8 cellular contexts compared by ENCODE assay signal in genomic region chr12:15227004-15227679, GRCh38. TPM values are rescaled to one million over a fixed set of nuclear protein-coding genes. Genes with fewer than 3 reads are reported as not detected.
A peak's percentile ranks its signal among the peaks of the same experiment; 100 is the strongest.
DNase-seq lines count a peak whose midpoint lies in the region; ATAC-seq and TF ChIP-seq lines count a peak whose summit lies in the region.

No MANE protein-coding gene starts in this region.

- no peaks in the 10 kb centered on the region for H3K9me3 Mint-ChIP-seq in activated CD4-positive, alpha-beta T cell treated with anti-CD3 and anti-CD28 coated beads for 36 hours (ENCODE audit: low read depth)

- DNase-seq in activated CD4-positive, alpha-beta T cell treated with anti-CD3 and anti-CD28 coated beads for 36 hours = peak; percentile 46
- DNase-seq in activated CD4-positive, alpha-beta T cell treated with anti-CD3 and anti-CD28 coated beads for 1 hour = no peak
- DNase-seq in RWPE1 (ENCODE audit: low spot score) (peak; percentile 28), NCI-H2196 treated with DMSO at 0.1 percent for 48 hours (lab: John Stamatoyannopoulos, UW; ENCODE audit: unreplicated experiment) (no peak)
- no peak for DNase-seq in activated CD4-positive, CD25-positive, alpha-beta regulatory T cell (lab: John Stamatoyannopoulos, UW)

- no peaks in the 10 kb centered on the region for H3K4me1 Mint-ChIP-seq in activated CD4-positive, alpha-beta T cell treated with anti-CD3 and anti-CD28 coated beads for 36 hours

- H3K9ac ChIP-seq in neural cell (ENCODE audit: low read length) = no peak overlapping the region

- H3K27ac ChIP-seq in RWPE1 (no peak overlapping the region), neural cell (ENCODE audit: low read length) (no peak overlapping the region)

- H3K27ac Mint-ChIP-seq in activated CD4-positive, alpha-beta T cell treated with anti-CD3 and anti-CD28 coated beads for 36 hours = no peak overlapping the region

- H3K9me2 ChIP-seq in neural cell (ENCODE audit: insufficient read depth, low read length) = no peaks in the 10 kb centered on the region

- no peaks in the 10 kb centered on the region for H4K20me1 ChIP-seq in neural cell (ENCODE audit: insufficient read depth)

- peak; percentile 45 for TF ChIP-seq CTCF in RWPE1 (conservative IDR thresholded peaks at IDR 0.05; ENCODE audit: low read depth)
- TF ChIP-seq CTCF in neural cell (IDR thresholded peaks at IDR 0.05; ENCODE audit: poor library complexity, severe bottlenecking) = peak; percentile 37

- peaks cover 36% of the 10 kb centered on the region for H3K27me3 Mint-ChIP-seq in activated CD4-positive, alpha-beta T cell treated with anti-CD3 and anti-CD28 coated beads for 36 hours

- CTCF ChIA-PET in activated CD4-positive, alpha-beta T cell treated with anti-CD3 and anti-CD28 coated beads for 36 hours (lab: Charles Lee) = interaction anchor here (0.6 to 1.0 kb wide), 2 partner anchors 33 to 306 kb away, joined by 3 read pairs; no protein-coding TSS in a partner anchor
- CTCF ChIA-PET in RWPE1 (lab: Yijun Ruan, JAX) = interaction anchor here (0.5 to 0.6 kb wide), 4 partner anchors 11 to 183 kb away, joined by 3 to 6 read pairs (median 4); no protein-coding TSS in a partner anchor

- H3K36me3 Mint-ChIP-seq in activated CD4-positive, alpha-beta T cell treated with anti-CD3 and anti-CD28 coated beads for 36 hours (ENCODE audit: low read depth) = no peaks in the 10 kb centered on the region

- TF ChIP-seq RAD21 in neural cell (conservative IDR thresholded peaks at IDR 0.05) = no peak

- H3K79me2 ChIP-seq in neural cell (replicated peaks; ENCODE audit: insufficient read depth, low read length) = no peaks in the 10 kb centered on the region

- no peaks in the 10 kb centered on the region for H3K27me3 ChIP-seq in neural cell (ENCODE audit: insufficient read depth, low read depth, low read length)

- no peaks in the 10 kb centered on the region for H3K36me3 ChIP-seq in neural cell (ENCODE audit: insufficient read depth, low read length)

- no peak for TF ChIP-seq EP300 in neural cell (conservative IDR thresholded peaks at IDR 0.05; ENCODE audit: poor library complexity, severe bottlenecking)

- intact Hi-C loops in activated CD4-positive, alpha-beta T cell treated with anti-CD3 and anti-CD28 coated beads for 36 hours (cut with DNase I, micrococcal nuclease) = loop anchor here (1.0 to 10.0 kb wide), 3 partner anchors 42 to 382 kb away; partner anchors contain the start of gene ART4 (in 1 of the 2)

- no peak overlapping the region for H3K4me3 ChIP-seq in neural cell (ENCODE audit: low read length)

- H3F3A ChIP-seq in neural cell (ENCODE audit: insufficient read depth, low read length, poor library complexity, severe bottlenecking) = peaks cover 3% of the 10 kb centered on the region

- H3K9me3 ChIP-seq in neural cell (ENCODE audit: low read length) = no peaks in the 10 kb centered on the region

- no peak overlapping the region for H2AFZ ChIP-seq in neural cell (ENCODE audit: low read depth, low read length)

- H3K4me3 Mint-ChIP-seq in activated CD4-positive, alpha-beta T cell treated with anti-CD3 and anti-CD28 coated beads for 36 hours = no peak overlapping the region

- peak; percentile 33 for ATAC-seq in activated CD4-positive, alpha-beta T cell treated with anti-CD3 and anti-CD28 coated beads for 36 hours
- ATAC-seq in HG02884 (IDR thresholded peaks at IDR 0.05; ENCODE audit: unreplicated experiment) (peak; percentile 64), esophagus mucosa (peak; percentile 52)

- H3K4me2 ChIP-seq in neural cell (ENCODE audit: low read length) = no peak overlapping the region

- POLR2A ChIA-PET in activated CD4-positive, alpha-beta T cell treated with anti-CD3 and anti-CD28 coated beads for 36 hours (lab: Charles Lee) = no interaction called here
- POLR2A ChIA-PET in RWPE1 (lab: Yijun Ruan, JAX; ENCODE audit: low non-redundant PET) = no interaction called here

TF ChIP-seq in neural cell, 6 proteins besides CTCF, POLR2A, EP300 and RAD21:
- TF ChIP-seq MXI1 (conservative IDR thresholded peaks at IDR 0.05; ENCODE audit: poor library complexity, severe bottlenecking) (no peak), SMC3 (conservative IDR thresholded peaks at IDR 0.05; ENCODE audit: poor library complexity) (no peak), EZH2 (IDR thresholded peaks at IDR 0.05; ENCODE audit: borderline replicate concordance, insufficient read depth, low read length, poor library complexity, severe bottlenecking) (no peak), TAF1 (IDR thresholded peaks at IDR 0.05; ENCODE audit: low read depth) (no peak), POLR2AphosphoS5 (IDR thresholded peaks at IDR 0.05) (no peak), REST (IDR thresholded peaks at IDR 0.05; ENCODE audit: borderline replicate concordance) (no peak)
TF ChIP-seq in neural cell: peak in this region for 0.

RNA-seq across cellular contexts. Expression of gene RERG, which starts 5.9 kb away (rescaled TPM):
- not detected for total RNA-seq in activated CD4-positive, alpha-beta T cell treated with anti-CD3 and anti-CD28 coated beads for 36 hours
- 1.9 TPM for total RNA-seq in esophagus mucosa
- polyA plus RNA-seq in neural cell = 0.70 and 0.87 TPM in 2 replicates
- 0.49 and 1.2 TPM in 2 replicates for polyA minus RNA-seq in neural cell

Comparison
In these comparisons a context has a peak if more than half of its experiments do, and no peak if none do; other contexts are left out.
1. DNase-seq: peak in activated CD4-positive, alpha-beta T cell treated with anti-CD3 and anti-CD28 coated beads for 36 hours (single experiment) and RWPE1 (single experiment); none in activated CD4-positive, alpha-beta T cell treated with anti-CD3 and anti-CD28 coated beads for 1 hour (single experiment), NCI-H2196 treated with DMSO at 0.1 percent for 48 hours (single experiment) and activated CD4-positive, CD25-positive, alpha-beta regulatory T cell (0 of 4).
2. Peak in every context shown above with its lines, with median percentiles within 50 percentile points of each other: ATAC-seq.